Comparison of ENCODE assay signal across 1 cellular context in the genomic region with DNA sequence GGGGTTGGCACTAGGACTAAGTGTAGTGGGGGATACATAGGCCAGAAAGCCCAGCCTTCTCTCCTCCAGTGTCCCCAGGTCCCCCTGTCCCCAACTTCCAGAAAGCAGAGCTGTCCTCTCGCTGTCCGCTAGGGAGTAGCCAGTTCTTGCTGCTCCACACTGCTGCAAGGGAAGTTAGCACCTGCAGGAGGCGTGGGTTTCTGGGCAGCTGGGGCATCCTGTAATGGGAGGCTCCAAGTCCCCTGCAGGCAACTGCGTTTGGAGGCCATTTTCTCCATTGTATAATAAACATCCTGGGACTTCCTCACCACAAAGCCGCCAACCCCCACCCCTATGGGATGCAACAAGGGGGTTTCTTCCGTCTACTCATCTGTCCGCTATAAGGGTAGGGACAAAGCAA.
TF ChIP-seq lines count a peak whose summit lies in the region.

No MANE protein-coding gene starts in this region.

TF ChIP-seq in SK-N-SH treated with all-trans-retinoic acid at 6 μM for 48 hours, 23 proteins besides CTCF, POLR2A, EP300 and RAD21 (continued from another document):
- TF ChIP-seq, protein P1, sequence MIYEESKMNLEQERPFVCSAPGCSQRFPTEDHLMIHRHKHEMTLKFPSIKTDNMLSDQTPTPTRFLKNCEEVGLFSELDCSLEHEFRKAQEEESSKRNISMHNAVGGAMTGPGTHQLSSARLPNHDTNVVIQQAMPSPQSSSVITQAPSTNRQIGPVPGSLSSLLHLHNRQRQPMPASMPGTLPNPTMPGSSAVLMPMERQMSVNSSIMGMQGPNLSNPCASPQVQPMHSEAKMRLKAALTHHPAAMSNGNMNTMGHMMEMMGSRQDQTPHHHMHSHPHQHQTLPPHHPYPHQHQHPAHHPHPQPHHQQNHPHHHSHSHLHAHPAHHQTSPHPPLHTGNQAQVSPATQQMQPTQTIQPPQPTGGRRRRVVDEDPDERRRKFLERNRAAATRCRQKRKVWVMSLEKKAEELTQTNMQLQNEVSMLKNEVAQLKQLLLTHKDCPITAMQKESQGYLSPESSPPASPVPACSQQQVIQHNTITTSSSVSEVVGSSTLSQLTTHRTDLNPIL (CRISPR knock-in tag; IDR thresholded peaks at IDR 0.05; ENCODE audit: low read depth), result no peak
- TF ChIP-seq BACH2 (CRISPR knock-in tag; IDR thresholded peaks at IDR 0.05; ENCODE audit: borderline replicate concordance) (no peak), PPARA (CRISPR knock-in tag; IDR thresholded peaks at IDR 0.05; ENCODE audit: borderline replicate concordance) (no peak), TOX (CRISPR knock-in tag; IDR thresholded peaks at IDR 0.05; ENCODE audit: borderline replicate concordance) (no peak), ESRRG (CRISPR knock-in tag; IDR thresholded peaks at IDR 0.05) (no peak), ZNF565 (CRISPR knock-in tag; conservative IDR thresholded peaks at IDR 0.05; ENCODE audit: low read depth) (no peak)
- TF ChIP-seq, protein P2, sequence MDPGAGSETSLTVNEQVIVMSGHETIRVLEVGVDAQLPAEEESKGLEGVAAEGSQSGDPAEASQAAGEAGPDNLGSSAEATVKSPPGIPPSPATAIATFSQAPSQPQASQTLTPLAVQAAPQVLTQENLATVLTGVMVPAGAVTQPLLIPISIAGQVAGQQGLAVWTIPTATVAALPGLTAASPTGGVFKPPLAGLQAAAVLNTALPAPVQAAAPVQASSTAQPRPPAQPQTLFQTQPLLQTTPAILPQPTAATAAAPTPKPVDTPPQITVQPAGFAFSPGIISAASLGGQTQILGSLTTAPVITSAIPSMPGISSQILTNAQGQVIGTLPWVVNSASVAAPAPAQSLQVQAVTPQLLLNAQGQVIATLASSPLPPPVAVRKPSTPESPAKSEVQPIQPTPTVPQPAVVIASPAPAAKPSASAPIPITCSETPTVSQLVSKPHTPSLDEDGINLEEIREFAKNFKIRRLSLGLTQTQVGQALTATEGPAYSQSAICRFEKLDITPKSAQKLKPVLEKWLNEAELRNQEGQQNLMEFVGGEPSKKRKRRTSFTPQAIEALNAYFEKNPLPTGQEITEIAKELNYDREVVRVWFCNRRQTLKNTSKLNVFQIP (CRISPR knock-in tag; IDR thresholded peaks at IDR 0.05; ENCODE audit: borderline replicate concordance, low read depth), result no peak
